ENCODE assay signal across 17 cellular contexts in the genomic region with DNA sequence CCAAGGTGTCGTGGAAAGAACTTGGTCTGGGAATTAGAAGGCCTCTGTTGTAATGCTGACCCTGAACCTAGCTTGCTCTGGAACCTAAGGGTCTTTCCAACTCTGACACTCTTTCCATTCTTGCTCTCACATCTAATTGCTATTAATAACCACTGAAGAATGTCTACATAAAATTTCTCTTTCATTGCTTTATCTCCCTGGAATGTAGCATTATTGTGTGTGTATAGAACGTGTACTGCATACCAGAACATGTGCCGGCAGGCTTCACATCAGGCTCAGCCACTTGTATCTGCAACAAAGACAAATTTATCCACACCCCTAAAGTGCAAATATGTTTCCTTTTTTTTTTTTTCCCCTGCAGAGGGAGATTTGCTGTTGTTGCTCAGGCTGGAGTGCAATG. TPM values are rescaled to one million over a fixed set of nuclear protein-coding genes. Genes with fewer than 3 reads are reported as not detected.
DNase-seq lines count a peak whose midpoint lies in the region; ATAC-seq and TF ChIP-seq lines count a peak whose summit lies in the region.
"Had no signal": no experiment of that assay in that cellular context is flagged by ENCODE, and none has a peak within 500 bp of the region (broad histone marks: within the 10 kb centered on the region; RNA-seq: fewer than 3 reads in every experiment).

No MANE protein-coding gene starts in this region.

- H3K27ac Mint-ChIP-seq in activated T-helper 2 cell treated with anti-CD3 and anti-CD28 coated beads, Interferon-gamma antibody, Interleukin-2, Interleukin-4, amounts not matched to agents 10 μg/mL and 5 μg/mL and 100 μg/mL, durations not matched to agents 14 hours and 24 hours and 36 hours, result no peak overlapping the region
- H3K27ac Mint-ChIP-seq: activated naive CD8-positive, alpha-beta T cell treated with anti-CD3 and anti-CD28 coated beads for 36 hours had no signal

- DNase-seq in AG04450 (ENCODE audit: low read depth, low spot score) (peak; percentile 48), HS-27A (ENCODE audit: low read depth) (peak; percentile 14), cardiac fibroblast (ENCODE audit: low read depth in 2 of 2) (peak; percentile 60 to 67), lower lobe of right lung (no peak), RKO (ENCODE audit: low spot score) (no peak), nucleus accumbens (lab: John Stamatoyannopoulos, UW) (no peak)
- DNase-seq in activated naive CD4-positive, alpha-beta T cell treated with anti-CD3 and anti-CD28 coated beads, Interleukin-2, amount 50 U/mL, for 16 hours, result no peak
- DNase-seq in activated T-helper 2 cell treated with anti-CD3 and anti-CD28 coated beads, Interferon-gamma antibody, Interleukin-2, Interleukin-4, amounts not matched to agents 10 μg/mL and 5 μg/mL and 100 μg/mL, durations not matched to agents 14 hours and 24 hours and 36 hours (ENCODE audit: low spot score), result no peak
- DNase-seq: activated CD4-positive, alpha-beta T cell treated with anti-CD3 and anti-CD28 coated beads for 48 hours; activated naive CD8-positive, alpha-beta T cell treated with anti-CD3 and anti-CD28 coated beads for 36 hours; activated T-cell treated with anti-CD3 and anti-CD28 coated beads for 4 hours; Calu3; hippocampal formation; psoas muscle; SHP77; testis had no signal

- peak overlapping the region; percentile 52 for H3K27ac ChIP-seq in AG04450 (ENCODE audit: low read depth, low read length)
- no peak overlapping the region for H3K27ac ChIP-seq in lower lobe of right lung
- H3K27ac ChIP-seq: psoas muscle, testis had no signal

- ATAC-seq in lower lobe of right lung, result peak; percentile 32 to 46
- ATAC-seq: psoas muscle had no signal

- no peak overlapping the region for H3K4me3 ChIP-seq in AG04450 (ENCODE audit: low read depth, low read length)
- H3K4me3 ChIP-seq in cardiac fibroblast (replicated peaks in 1 of 2; ENCODE audit: low read depth in 2 of 2, low read length in 2 of 2), result no peak overlapping the region
- no peak overlapping the region for H3K4me3 ChIP-seq in lower lobe of right lung
- H3K4me3 ChIP-seq: psoas muscle, testis had no signal

- POLR2A ChIA-PET in AG04450 (lab: Yijun Ruan, JAX), result no interaction called here

- intact Hi-C loops in lower lobe of right lung (cut with DNase I), result no loop called here
- intact Hi-C loops in activated T-helper 2 cell treated with anti-CD3 and anti-CD28 coated beads, Interferon-gamma antibody, Interleukin-2, Interleukin-4, amounts not matched to agents 10 μg/mL and 5 μg/mL and 100 μg/mL, durations not matched to agents 14 hours and 24 hours and 36 hours (cut with micrococcal nuclease), result no loop called here

- peaks cover 4% of the 10 kb centered on the region for H3K36me3 Mint-ChIP-seq in activated T-helper 2 cell treated with anti-CD3 and anti-CD28 coated beads, Interferon-gamma antibody, Interleukin-2, Interleukin-4, amounts not matched to agents 10 μg/mL and 5 μg/mL and 100 μg/mL, durations not matched to agents 14 hours and 24 hours and 36 hours (ENCODE audit: low read depth)
- H3K36me3 Mint-ChIP-seq: activated naive CD8-positive, alpha-beta T cell treated with anti-CD3 and anti-CD28 coated beads for 36 hours had no signal

- CTCF ChIA-PET in AG04450 (lab: Charles Lee), result no interaction called here

- H3K27me3 Mint-ChIP-seq in activated T-helper 2 cell treated with anti-CD3 and anti-CD28 coated beads, Interferon-gamma antibody, Interleukin-2, Interleukin-4, amounts not matched to agents 10 μg/mL and 5 μg/mL and 100 μg/mL, durations not matched to agents 14 hours and 24 hours and 36 hours (ENCODE audit: low read depth), result no peaks in the 10 kb centered on the region
- H3K27me3 Mint-ChIP-seq: activated naive CD8-positive, alpha-beta T cell treated with anti-CD3 and anti-CD28 coated beads for 36 hours had no signal

- no peak overlapping the region for H3K4me3 Mint-ChIP-seq in activated T-helper 2 cell treated with anti-CD3 and anti-CD28 coated beads, Interferon-gamma antibody, Interleukin-2, Interleukin-4, amounts not matched to agents 10 μg/mL and 5 μg/mL and 100 μg/mL, durations not matched to agents 14 hours and 24 hours and 36 hours (ENCODE audit: low read depth)
- H3K4me3 Mint-ChIP-seq: activated naive CD8-positive, alpha-beta T cell treated with anti-CD3 and anti-CD28 coated beads for 36 hours had no signal

- TF ChIP-seq CTCF in AG04450 (IDR thresholded peaks at IDR 0.05; ENCODE audit: low read depth, low read length) (no peak), cardiac fibroblast (IDR thresholded peaks at IDR 0.05; ENCODE audit: low read depth, low read length) (no peak), lower lobe of right lung (IDR thresholded peaks at IDR 0.05) (no peak)

- H3K4me1 ChIP-seq in lower lobe of right lung, result no peaks in the 10 kb centered on the region

- H3K36me3 ChIP-seq in lower lobe of right lung, result no peaks in the 10 kb centered on the region

- peaks cover 11% of the 10 kb centered on the region for H3K4me1 Mint-ChIP-seq in activated T-helper 2 cell treated with anti-CD3 and anti-CD28 coated beads, Interferon-gamma antibody, Interleukin-2, Interleukin-4, amounts not matched to agents 10 μg/mL and 5 μg/mL and 100 μg/mL, durations not matched to agents 14 hours and 24 hours and 36 hours (ENCODE audit: low read depth)

- H3K9me3 Mint-ChIP-seq in activated T-helper 2 cell treated with anti-CD3 and anti-CD28 coated beads, Interferon-gamma antibody, Interleukin-2, Interleukin-4, amounts not matched to agents 10 μg/mL and 5 μg/mL and 100 μg/mL, durations not matched to agents 14 hours and 24 hours and 36 hours, result no peaks in the 10 kb centered on the region
- H3K9me3 Mint-ChIP-seq: activated naive CD8-positive, alpha-beta T cell treated with anti-CD3 and anti-CD28 coated beads for 36 hours had no signal

- H3K9me3 ChIP-seq in AG04450 (ENCODE audit: control insufficient read depth, insufficient read depth, low read length), result no peaks in the 10 kb centered on the region
- H3K9me3 ChIP-seq in lower lobe of right lung, result no peaks in the 10 kb centered on the region
- H3K9me3 ChIP-seq: psoas muscle, testis had no signal

- H3K27me3 ChIP-seq in AG04450 (ENCODE audit: control insufficient read depth, insufficient read depth, low read length) (no peaks in the 10 kb centered on the region), lower lobe of right lung (ENCODE audit: low read depth) (no peaks in the 10 kb centered on the region)
- H3K27me3 ChIP-seq: testis had no signal

RNA-seq across cellular contexts. Expression of gene LAX1, which starts 13.9 kb away (rescaled TPM):
- not detected in 2 replicates for polyA plus RNA-seq in AG04450 (2011; rRNA removed)
- polyA minus RNA-seq in AG04450 (2011; rRNA and poly(A)+ RNA removed), result not detected in 2 replicates
- total RNA-seq in lower lobe of right lung, result 3.0 TPM
- total RNA-seq in activated T-helper 2 cell treated with anti-CD3 and anti-CD28 coated beads, Interferon-gamma antibody, Interleukin-2, Interleukin-4, amounts not matched to agents 10 μg/mL and 5 μg/mL and 100 μg/mL, durations not matched to agents 14 hours and 24 hours and 36 hours, result 14.2 and 14.9 TPM in 2 replicates
- total RNA-seq: Calu3, endothelial cell of umbilical vein had no signal
- polyA plus RNA-seq: endothelial cell of umbilical vein had no signal

RNA-seq across cellular contexts. Expression of gene ZBED6, which starts 44.4 kb away (rescaled TPM):
- 21.9 and 22.7 TPM in 2 replicates for polyA plus RNA-seq in AG04450 (2011; rRNA removed)
- 44.6 and 54.8 TPM in 2 replicates for polyA minus RNA-seq in AG04450 (2011; rRNA and poly(A)+ RNA removed)
- 33.4 TPM for total RNA-seq in lower lobe of right lung
- total RNA-seq in activated T-helper 2 cell treated with anti-CD3 and anti-CD28 coated beads, Interferon-gamma antibody, Interleukin-2, Interleukin-4, amounts not matched to agents 10 μg/mL and 5 μg/mL and 100 μg/mL, durations not matched to agents 14 hours and 24 hours and 36 hours, result 21.9 and 22.2 TPM in 2 replicates

RNA-seq across cellular contexts. Expression of gene ZC3H11A, which starts 44.4 kb away (rescaled TPM):
- 76.1 and 95.4 TPM in 2 replicates for polyA plus RNA-seq in AG04450 (2011; rRNA removed)
- 94.6 and 106 TPM in 2 replicates for polyA minus RNA-seq in AG04450 (2011; rRNA and poly(A)+ RNA removed)
- total RNA-seq in lower lobe of right lung, result 74.0 TPM
- 82.8 and 86.6 TPM in 2 replicates for total RNA-seq in activated T-helper 2 cell treated with anti-CD3 and anti-CD28 coated beads, Interferon-gamma antibody, Interleukin-2, Interleukin-4, amounts not matched to agents 10 μg/mL and 5 μg/mL and 100 μg/mL, durations not matched to agents 14 hours and 24 hours and 36 hours

Comparison
In these comparisons a context has a peak if more than half of its experiments do, and no peak if none do; other contexts are left out.
1. DNase-seq: peak in AG04450 (single experiment), HS-27A (single experiment) and cardiac fibroblast (2 of 2); none in lower lobe of right lung (single experiment), RKO (single experiment), activated naive CD4-positive, alpha-beta T cell treated with anti-CD3 and anti-CD28 coated beads, Interleukin-2, amount 50 U/mL, for 16 hours (single experiment), nucleus accumbens (0 of 56) and activated T-helper 2 cell treated with anti-CD3 and anti-CD28 coated beads, Interferon-gamma antibody, Interleukin-2, Interleukin-4, amounts not matched to agents 10 μg/mL and 5 μg/mL and 100 μg/mL, durations not matched to agents 14 hours and 24 hours and 36 hours (single experiment).